6 cellular contexts compared by ENCODE assay signal in the genomic region with DNA sequence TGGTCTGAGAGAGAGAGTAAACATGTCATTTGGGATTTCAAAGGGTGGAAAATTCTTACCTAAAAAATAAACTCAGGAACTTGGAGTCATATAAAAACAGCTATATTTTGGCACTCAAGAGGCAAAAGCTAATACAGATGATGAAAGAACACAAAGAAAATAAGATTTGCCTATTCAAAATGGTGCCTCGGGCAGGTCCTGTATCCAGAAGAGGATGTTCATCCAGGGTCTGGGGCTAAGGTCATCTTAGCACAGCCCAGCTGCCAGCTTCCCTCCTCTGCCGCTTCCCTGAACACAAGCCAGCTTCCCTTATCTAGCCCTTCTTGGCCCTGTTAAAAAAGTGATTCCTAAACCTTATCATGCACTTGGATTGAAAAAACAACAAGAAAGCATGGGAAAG. TPM values are rescaled to one million over a fixed set of nuclear protein-coding genes. Genes with fewer than 3 reads are reported as not detected.
"Had no signal": no experiment of that assay in that cellular context is flagged by ENCODE, and none has a peak within 500 bp of the region (broad histone marks: within the 10 kb centered on the region; RNA-seq: fewer than 3 reads in every experiment).

No MANE protein-coding gene starts in this region.

RNA-seq across cellular contexts. Expression of gene GLYATL1B, which starts 33.8 kb away (rescaled TPM):
- total RNA-seq: HepG2, HT1080, IMR-90, NCI-H460, Right ventricle myocardium superior, SJSA1 had no signal
- polyA plus RNA-seq: HepG2, IMR-90 had no signal
